Comparison of ENCODE assay signal across 9 cellular contexts in genomic region chr13:23547000-23547590, GRCh38. TPM values are rescaled to one million over a fixed set of nuclear protein-coding genes. Genes with fewer than 3 reads are reported as not detected.
DNase-seq lines count a peak whose midpoint lies in the region; ATAC-seq, FAIRE-seq and TF ChIP-seq lines count a peak whose summit lies in the region.
"Had no signal": no experiment of that assay in that cellular context is flagged by ENCODE, and none has a peak within 500 bp of the region (broad histone marks: within the 10 kb centered on the region; RNA-seq: fewer than 3 reads in every experiment).

No MANE protein-coding gene starts in this region.

- no peaks in the 10 kb centered on the region for H3K9me3 ChIP-seq in HUES48 (ENCODE audit: control insufficient read depth, insufficient read depth, low read length)
- no peaks in the 10 kb centered on the region for H3K9me3 ChIP-seq in lower lobe of right lung
- H3K9me3 ChIP-seq in tibial artery: no peaks in the 10 kb centered on the region

- FAIRE-seq in GM19239 (lab: Jason Lieb, UNC): no peak

- TF ChIP-seq CTCF in epithelial cell of proximal tubule (conservative IDR thresholded peaks at IDR 0.05; ENCODE audit: low read depth, low read length) (no peak), lower lobe of right lung (IDR thresholded peaks at IDR 0.05) (no peak), tibial artery (IDR thresholded peaks at IDR 0.05) (no peak)

- H3K4me1 ChIP-seq in HUES48 (ENCODE audit: control insufficient read depth, insufficient read depth, low read length): peaks cover 11% of the 10 kb centered on the region
- H3K4me1 ChIP-seq in lower lobe of right lung: no peaks in the 10 kb centered on the region
- peaks cover 0 to 9% (median 5%) of the 10 kb centered on the region in 4 donors for H3K4me1 ChIP-seq in tibial artery

- DNase-seq in epithelial cell of proximal tubule (ENCODE audit: low read depth) (no peak), lower lobe of right lung (no peak), tibial artery (peak in 1 of 2 donors; percentile 66), GM19239 (ENCODE audit: insufficient read length, low spot score) (no peak), NCI-H1092 (lab: John Stamatoyannopoulos, UW) (no peak)
- DNase-seq in activated CD4-positive, alpha-beta T cell treated with anti-CD3 and anti-CD28 coated beads, Interleukin-2, amount 50 U/mL, for 4 hours: no peak
- DNase-seq: NCI-H2081 had no signal

- peak in 1 of 2 donors; percentile 31 for ATAC-seq in lower lobe of right lung
- no peak for ATAC-seq in HG02938 (IDR thresholded peaks at IDR 0.05; ENCODE audit: unreplicated experiment)

- H3K9ac ChIP-seq in HUES48 (ENCODE audit: low read depth, low read length): peak overlapping the region; percentile 48

- H3K36me3 ChIP-seq in HUES48 (ENCODE audit: control insufficient read depth, insufficient read depth, low read length) (no peaks in the 10 kb centered on the region), lower lobe of right lung (no peaks in the 10 kb centered on the region), tibial artery (no peaks in the 10 kb centered on the region)

- intact Hi-C loops in lower lobe of right lung (cut with DNase I): no loop called here
- intact Hi-C loops in tibial artery (cut with DNase I; ENCODE audit: low total_unique reads): no loop called here

- H3K27ac ChIP-seq in HUES48 (ENCODE audit: low read depth, low read length) (no peak overlapping the region), lower lobe of right lung (peak overlapping the region; percentile 66), tibial artery (peak overlapping the region; percentile 9 to 40)

- H3K27me3 ChIP-seq in HUES48 (ENCODE audit: control insufficient read depth, insufficient read depth, low read length): peaks cover 12% of the 10 kb centered on the region
- H3K27me3 ChIP-seq in lower lobe of right lung (ENCODE audit: low read depth): peaks cover 3% of the 10 kb centered on the region
- H3K27me3 ChIP-seq in tibial artery: no peaks in the 10 kb centered on the region

- peak overlapping the region; percentile 63 for H3K4me3 ChIP-seq in HUES48 (ENCODE audit: low read depth, low read length)
- peak overlapping the region; percentile 63 for H3K4me3 ChIP-seq in epithelial cell of proximal tubule (ENCODE audit: low read depth, low read length)
- peak overlapping the region; percentile 50 for H3K4me3 ChIP-seq in lower lobe of right lung
- peak overlapping the region; percentile 42 to 55 for H3K4me3 ChIP-seq in tibial artery

RNA-seq across cellular contexts. Expression of gene TNFRSF19, which starts 23.1 kb away (rescaled TPM):
- 7.3 and 8.4 TPM in 2 replicates for total RNA-seq in epithelial cell of proximal tubule
- 21.1 TPM for total RNA-seq in lower lobe of right lung
